In genomic region chr22:33798401-33798800, GRCh38 we compare ENCODE assay signal across 23 cellular contexts.
"Had no signal": no experiment of that assay in that cellular context is flagged by ENCODE, and none has a peak within 500 bp of the region (broad histone marks: within the 10 kb centered on the region; RNA-seq: fewer than 3 reads in every experiment).

No MANE protein-coding gene starts in this region.

- H3K4me1 Mint-ChIP-seq: immature natural killer cell had no signal

- H3K36me3 ChIP-seq: esophagus muscularis mucosa, gastroesophageal sphincter, heart left ventricle, left lung, lower lobe of right lung had no signal

- H3K9me3 ChIP-seq: esophagus muscularis mucosa, gastroesophageal sphincter, heart left ventricle, lower lobe of right lung, mucosa of descending colon had no signal

- H3K4me3 ChIP-seq: coronary artery, dorsolateral prefrontal cortex, esophagus muscularis mucosa, gastroesophageal sphincter, heart left ventricle, hepatocyte, left lung, lower lobe of right lung, mucosa of descending colon had no signal

- H3K27ac ChIP-seq: coronary artery, dorsolateral prefrontal cortex, esophagus muscularis mucosa, foreskin keratinocyte, gastroesophageal sphincter, heart left ventricle, hepatocyte, left lung, lower lobe of right lung had no signal

- H3K4me3 Mint-ChIP-seq: immature natural killer cell, mesothelial cell of epicardium, naive B cell had no signal

- H3K27me3 ChIP-seq: dorsolateral prefrontal cortex, esophagus muscularis mucosa, foreskin keratinocyte, gastroesophageal sphincter, heart left ventricle, hepatocyte, left lung had no signal

- H3K27me3 Mint-ChIP-seq: naive B cell had no signal

- FAIRE-seq: endothelial cell of umbilical vein, frontal cortex had no signal

- DNase-seq: dermis blood vessel endothelial cell; dorsolateral prefrontal cortex; effector CD4-positive, alpha-beta T cell; effector memory CD4-positive, alpha-beta T cell; foreskin keratinocyte; heart left ventricle; hypothalamus; immature natural killer cell; islet precursor cell; left cardiac atrium; left lung; left ventricle myocardium superior; lower lobe of right lung; mesenchymal stem cell; mucosa of descending colon; naive B cell had no signal

- H3K36me3 Mint-ChIP-seq: immature natural killer cell had no signal

- H3K4me1 ChIP-seq: left lung, lower lobe of right lung had no signal

- H3K27ac Mint-ChIP-seq: immature natural killer cell, mesothelial cell of epicardium had no signal

- ATAC-seq: foreskin keratinocyte, gastroesophageal sphincter, heart left ventricle, left cardiac atrium, left lung, left ventricle myocardium superior, lower lobe of right lung had no signal
